11 cellular contexts compared by ENCODE assay signal in the genomic region with DNA sequence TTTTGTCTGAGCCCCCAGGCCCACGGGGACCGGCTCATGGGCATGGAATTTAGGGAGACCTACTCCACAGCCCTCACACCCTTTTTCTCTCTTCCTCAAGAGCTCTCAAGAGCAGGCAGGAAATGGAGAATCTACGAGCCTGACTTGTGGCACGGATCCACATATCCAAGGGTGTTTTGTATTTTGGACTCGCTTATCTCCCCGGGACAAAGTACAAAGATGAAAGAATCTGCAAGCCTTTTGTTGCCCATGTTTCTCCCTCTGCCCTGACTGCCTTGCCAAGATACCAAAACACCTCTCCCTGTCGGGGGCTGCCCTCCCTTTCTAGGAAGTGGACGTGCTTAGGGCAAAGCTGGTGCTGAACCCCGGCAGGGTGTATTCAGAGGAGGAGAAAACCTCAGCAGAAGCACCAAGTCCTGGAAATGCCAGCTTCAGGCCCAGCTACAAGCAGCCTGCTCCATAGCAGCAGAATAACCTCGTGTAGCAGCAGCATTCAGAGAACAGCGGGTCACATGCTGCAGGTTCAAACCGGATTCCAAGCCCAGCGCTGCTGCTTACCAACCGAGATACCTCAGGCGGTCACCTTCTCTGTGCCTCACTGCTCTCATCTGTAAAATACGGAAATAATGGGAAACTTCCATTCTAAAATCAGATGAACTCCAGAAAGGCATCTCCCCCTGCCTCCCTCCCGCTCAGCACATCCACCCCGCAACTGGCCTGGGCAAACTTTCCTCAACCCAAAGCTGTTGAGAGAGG. TPM values are rescaled to one million over a fixed set of nuclear protein-coding genes. Genes with fewer than 3 reads are reported as not detected.
DNase-seq lines count a peak whose midpoint lies in the region; ATAC-seq and TF ChIP-seq lines count a peak whose summit lies in the region.
"Had no signal": no experiment of that assay in that cellular context is flagged by ENCODE, and none has a peak within 500 bp of the region (broad histone marks: within the 10 kb centered on the region; RNA-seq: fewer than 3 reads in every experiment).

No MANE protein-coding gene starts in this region.

- ATAC-seq in thoracic aorta (ENCODE audit: insufficient number of reproducible peaks, low FRiP score, low read depth) (no peak), T-cell (replicated peaks in 1 of 4) (no peak), HG02885 (IDR thresholded peaks at IDR 0.05; ENCODE audit: poor library complexity, unreplicated experiment) (no peak)

- H3K36me3 Mint-ChIP-seq in brain = no peaks in the 10 kb centered on the region
- H3K36me3 Mint-ChIP-seq in T-cell = peaks cover 3% of the 10 kb centered on the region

- H3K27ac Mint-ChIP-seq in brain (peak overlapping the region; percentile 30 to 91 (median 69)), T-cell (no peak overlapping the region)
- H3K27ac Mint-ChIP-seq: T-helper 1 cell treated with Interleukin-12 subunit alpha and Interleukin-12 subunit beta and Interleukin-4 antibody, amounts not matched to agents 30 μg/mL and 1 μg/mL, for 36 hours had no signal

- H3K9me3 Mint-ChIP-seq in brain (peaks cover 0 to 3% (median 0%) of the 10 kb centered on the region in 5 experiments), T-cell (no peaks in the 10 kb centered on the region)
- H3K9me3 Mint-ChIP-seq: T-helper 1 cell treated with Interleukin-12 subunit alpha and Interleukin-12 subunit beta and Interleukin-4 antibody, amounts not matched to agents 30 μg/mL and 1 μg/mL, for 36 hours had no signal

- H3K9me3 ChIP-seq in thoracic aorta = no peaks in the 10 kb centered on the region

- H3K27me3 ChIP-seq in thoracic aorta (replicated peaks; ENCODE audit: insufficient read depth) = no peaks in the 10 kb centered on the region

- peaks cover 2% of the 10 kb centered on the region for H3K27me3 Mint-ChIP-seq in brain
- no peaks in the 10 kb centered on the region for H3K27me3 Mint-ChIP-seq in T-cell

- peak; percentile 28 for DNase-seq in DMS53 (lab: John Stamatoyannopoulos, UW)
- no peak for DNase-seq in DMS53 treated with DMSO at 0.1 percent for 48 hours (lab: John Stamatoyannopoulos, UW; ENCODE audit: unreplicated experiment)
- peak; percentile 63 for DNase-seq in kidney tubule cell (ENCODE audit: low spot score)
- DNase-seq in thoracic aorta (ENCODE audit: low spot score) = no peak
- no peak for DNase-seq in NCI-H524 treated with DMSO at 0.1 percent for 48 hours (lab: John Stamatoyannopoulos, UW)
- DNase-seq in T-cell = no peak
- DNase-seq: activated naive CD4-positive, alpha-beta T cell; NCI-H1417 had no signal

- peak overlapping the region; percentile 23 to 57 for H3K27ac ChIP-seq in thoracic aorta

- H3K4me3 ChIP-seq in thoracic aorta = peak overlapping the region; percentile 30

- CTCF ChIA-PET in T-cell (lab: Charles Lee) = interaction anchor here in 1 of 2 donors (0.5 to 0.7 kb wide), 2 partner anchors 48 to 958 kb away, joined by 3 to 5 read pairs; no protein-coding TSS in a partner anchor

- peak overlapping the region in 3 of 5 experiments; percentile 5 to 53 (median 18) for H3K4me3 Mint-ChIP-seq in brain
- no peak overlapping the region for H3K4me3 Mint-ChIP-seq in T-cell
- H3K4me3 Mint-ChIP-seq: T-helper 1 cell treated with Interleukin-12 subunit alpha and Interleukin-12 subunit beta and Interleukin-4 antibody, amounts not matched to agents 30 μg/mL and 1 μg/mL, for 36 hours had no signal

- POLR2A ChIA-PET in T-cell (lab: Charles Lee) = no interaction called here

- H3K36me3 ChIP-seq in thoracic aorta = peaks cover 7% of the 10 kb centered on the region

- TF ChIP-seq CTCF in brain (conservative IDR thresholded peaks at IDR 0.05) = no peak
- TF ChIP-seq CTCF in thoracic aorta (IDR thresholded peaks at IDR 0.05) = no peak

- H3K4me1 ChIP-seq in thoracic aorta (ENCODE audit: control insufficient read depth in 1 of 2, low read depth in 2 of 2) = peaks cover 14 to 37% of the 10 kb centered on the region in 2 donors

- H3K4me1 Mint-ChIP-seq in brain (peaks cover 19% of the 10 kb centered on the region), T-cell (peaks cover 13 to 15% (median 14%) of the 10 kb centered on the region in 3 donors)

RNA-seq across cellular contexts. Expression of a gene that starts 35.2 kb away (rescaled TPM):
- 0.80 TPM for polyA plus RNA-seq in brain (ENCODE audit: insufficient read depth, low read depth, low replicate concordance)
- total RNA-seq in thoracic aorta (1 to 10 TPM; 2.3 to 3.8 TPM), T-cell (under 1 TPM in 4 of 5 donors, not detected in 1; 0.30 to 0.73 (median 0.45) TPM)

Comparison
In these comparisons a context has a peak if more than half of its experiments do, and no peak if none do; other contexts are left out.
1. DNase-seq: peak in DMS53 (single experiment) and kidney tubule cell (single experiment); none in DMS53 treated with DMSO at 0.1 percent for 48 hours (single experiment), thoracic aorta (single experiment), NCI-H524 treated with DMSO at 0.1 percent for 48 hours (single experiment) and T-cell (0 of 34).
2. H3K27ac Mint-ChIP-seq: peak in brain (5 of 5); none in T-cell (0 of 2).
3. H3K4me3 Mint-ChIP-seq: peak in brain (3 of 5); none in T-cell (0 of 3).